ENCODE assay signal across 19 cellular contexts in the genomic region with DNA sequence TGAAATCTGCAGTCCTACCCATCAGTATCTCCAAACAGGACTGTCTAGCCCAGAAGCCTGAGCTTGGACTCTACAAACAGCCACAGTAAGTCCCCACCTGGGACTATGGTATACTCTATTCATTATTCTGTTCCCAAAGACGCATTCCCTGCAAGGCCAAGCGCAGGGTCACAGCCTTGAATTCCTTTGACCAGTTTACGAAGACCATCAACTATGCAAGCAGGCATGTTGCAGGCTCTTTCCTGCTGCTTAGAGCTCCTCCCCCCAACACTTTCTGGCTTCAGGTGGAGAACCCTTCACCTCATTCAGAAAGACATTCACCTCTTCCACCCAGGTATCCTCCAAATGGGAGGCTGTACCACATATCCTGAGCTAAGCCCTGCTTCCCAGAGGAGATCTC.
"Had no signal": no experiment of that assay in that cellular context is flagged by ENCODE, and none has a peak within 500 bp of the region (broad histone marks: within the 10 kb centered on the region; RNA-seq: fewer than 3 reads in every experiment).

No MANE protein-coding gene starts in this region.

- H3K4me3 ChIP-seq: Peyer's patch had no signal

- H3K27me3 ChIP-seq: Peyer's patch had no signal

- ATAC-seq: activated CD4-positive, CD25-positive, alpha-beta regulatory T cell treated with anti-CD3 and anti-CD28 coated beads, Interleukin-2, amount 50 U/mL, for 24 hours; activated CD8-positive, alpha-beta T cell treated with anti-CD3 and anti-CD28 coated beads for 36 hours; activated T-cell treated with anti-CD3 and anti-CD28 coated beads, Interleukin-2, amount 50 U/mL, for 72 hours had no signal

- H3K27ac ChIP-seq: KMS-11, Peyer's patch, RWPE1 had no signal

- H3K4me1 ChIP-seq: Peyer's patch had no signal

- H3K9me3 ChIP-seq: Peyer's patch had no signal

- DNase-seq: activated CD4-positive, alpha-beta T cell treated with anti-CD3 and anti-CD28 coated beads for 4 hours; activated CD8-positive, alpha-beta memory T cell treated with anti-CD3 and anti-CD28 coated beads, Interleukin-2, amount 50 U/mL, for 4 hours; activated CD8-positive, alpha-beta T cell treated with anti-CD3 and anti-CD28 coated beads for 36 hours; activated gamma-delta T cell treated with Interleukin-2 at 50 U/mL for 16 hours; activated naive CD4-positive, alpha-beta T cell treated with anti-CD3 and anti-CD28 coated beads, Interleukin-2, amount 10 ng/mL, durations not matched to agents 7 days and 5 days; activated naive CD8-positive, alpha-beta T cell treated with anti-CD3 and anti-CD28 coated beads for 36 hours; activated T-cell treated with anti-CD3 and anti-CD28 coated beads, Interleukin-2, amount 50 U/mL, for 72 hours; MM.1S; NCI-H1105; NCI-H1436; NCI-H1694 treated with DMSO at 0.1 percent for 48 hours; NCI-H2029 treated with DMSO at 0.1 percent for 48 hours; NCI-H446; NCI-H524; Peyer's patch; SHP77 treated with DMSO at 0.1 percent for 48 hours had no signal
